Comparison of ENCODE assay signal across 19 cellular contexts in the genomic region with DNA sequence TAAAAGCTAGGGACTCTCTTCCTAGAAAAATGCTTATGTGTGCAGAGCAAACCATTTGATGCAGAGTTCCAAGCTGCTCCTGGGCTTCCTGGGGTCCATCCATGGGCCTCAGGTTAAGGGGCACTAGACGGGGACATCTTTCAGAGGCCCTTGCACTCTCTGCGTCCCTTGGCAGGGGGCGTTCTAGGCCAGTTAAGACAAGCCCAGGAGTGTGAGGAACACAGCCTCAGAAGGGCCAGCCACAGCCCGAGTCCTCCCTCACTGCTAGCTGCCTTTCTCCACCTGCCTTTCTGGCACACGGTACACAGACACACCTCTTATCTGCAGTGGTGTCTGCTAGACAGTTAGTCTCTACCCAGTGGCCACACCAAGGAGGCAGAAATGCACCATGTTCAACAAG. TPM values are rescaled to one million over a fixed set of nuclear protein-coding genes. Genes with fewer than 3 reads are reported as not detected.
DNase-seq lines count a peak whose midpoint lies in the region; ATAC-seq and TF ChIP-seq lines count a peak whose summit lies in the region.
"Had no signal": no experiment of that assay in that cellular context is flagged by ENCODE, and none has a peak within 500 bp of the region (broad histone marks: within the 10 kb centered on the region; RNA-seq: fewer than 3 reads in every experiment).

No MANE protein-coding gene starts in this region.

- ATAC-seq in mucosa of descending colon (peak; percentile 6), lower lobe of right lung (no peak)
- ATAC-seq: stimulated activated naive CD8-positive, alpha-beta T cell treated with anti-CD3 and anti-CD28 coated beads, Interleukin-15, Interleukin-2, amounts not matched to agents 100 U/mL and 50 U/mL, for 24 hours had no signal

- H3K36me3 ChIP-seq in mucosa of descending colon (ENCODE audit: low read depth) (no peaks in the 10 kb centered on the region), sigmoid colon (peaks cover 7 to 53% (median 32%) of the 10 kb centered on the region in 4 donors), lower lobe of right lung (peaks cover 19% of the 10 kb centered on the region)
- H3K36me3 ChIP-seq: transverse colon had no signal

- in situ Hi-C loops in G401 (cut with HindIII; ENCODE audit: low sequenced_read_pairs) (no loop called here), GM13976 (cut with MboI; ENCODE audit: low sequenced_read_pairs, unreplicated experiment) (no loop called here), SK-MEL-5 (cut with HindIII; ENCODE audit: low pct_unique_long_range_greater_than_20kb, low sequenced_read_pairs) (no loop called here)

- no peak for TF ChIP-seq EP300 in sigmoid colon (IDR thresholded peaks at IDR 0.05)

- H3K27ac ChIP-seq in sigmoid colon = no peak overlapping the region
- H3K27ac ChIP-seq in dorsolateral prefrontal cortex = peak overlapping the region in 22 of 59 donors; percentile 5 to 63 (median 28)
- H3K27ac ChIP-seq in lower lobe of right lung = no peak overlapping the region
- H3K27ac ChIP-seq: hepatocyte, transverse colon had no signal

- H3K27me3 ChIP-seq in sigmoid colon = no peaks in the 10 kb centered on the region
- H3K27me3 ChIP-seq in dorsolateral prefrontal cortex = no peaks in the 10 kb centered on the region
- H3K27me3 ChIP-seq in lower lobe of right lung (ENCODE audit: low read depth) = no peaks in the 10 kb centered on the region
- H3K27me3 ChIP-seq: hepatocyte, transverse colon had no signal

- no peak for TF ChIP-seq POLR2A in sigmoid colon (IDR thresholded peaks at IDR 0.05)

- H3K4me1 ChIP-seq in mucosa of descending colon (ENCODE audit: low read depth) (peaks cover 4% of the 10 kb centered on the region), sigmoid colon (peaks cover 0 to 2% (median 0%) of the 10 kb centered on the region in 4 donors), lower lobe of right lung (peaks cover 5% of the 10 kb centered on the region)

- H3K9me3 ChIP-seq in mucosa of descending colon (no peaks in the 10 kb centered on the region), sigmoid colon (no peaks in the 10 kb centered on the region), lower lobe of right lung (no peaks in the 10 kb centered on the region)
- H3K9me3 ChIP-seq: transverse colon had no signal

- intact Hi-C loops in mucosa of descending colon (cut with DNase I, micrococcal nuclease) (no loop called here), sigmoid colon (cut with DNase I) (no loop called here), dorsolateral prefrontal cortex (cut with DNase I) (no loop called here), lower lobe of right lung (cut with DNase I) (no loop called here)

- 64 to 70% methylated on average over 5 of the region's 5 CpGs for WGBS in sigmoid colon, 2 donors

- no peak for TF ChIP-seq CTCF in GM13976 (IDR thresholded peaks at IDR 0.05; ENCODE audit: borderline replicate concordance, control extremely low read depth, extremely low read depth, insufficient read depth, missing control alignments)
- no peak for TF ChIP-seq CTCF in mucosa of descending colon (IDR thresholded peaks at IDR 0.05)
- TF ChIP-seq CTCF in sigmoid colon (IDR thresholded peaks at IDR 0.05) = no peak
- no peak for TF ChIP-seq CTCF in dorsolateral prefrontal cortex (IDR thresholded peaks at IDR 0.05 in 54 of 56, conservative IDR thresholded peaks at IDR 0.05 in 2 of 56; ENCODE audit: low read depth in 1 of 56, partially characterized antibody in 56 of 56)
- no peak for TF ChIP-seq CTCF in lower lobe of right lung (IDR thresholded peaks at IDR 0.05)

- H3K4me3 ChIP-seq in mucosa of descending colon (no peak overlapping the region), sigmoid colon (no peak overlapping the region), dorsolateral prefrontal cortex (no peak overlapping the region), lower lobe of right lung (no peak overlapping the region)
- H3K4me3 ChIP-seq: hepatocyte, transverse colon had no signal

- peak; percentile 58 for DNase-seq in G401 (ENCODE audit: low spot score)
- DNase-seq in GM13976 (ENCODE audit: low spot score) = peak; percentile 64
- peak; percentile 34 for DNase-seq in SK-MEL-5 (ENCODE audit: low read depth, low spot score)
- no peak for DNase-seq in mucosa of descending colon
- DNase-seq in sigmoid colon = no peak
- no peak for DNase-seq in dorsolateral prefrontal cortex
- no peak for DNase-seq in lower lobe of right lung
- DNase-seq: activated CD4-positive, alpha-beta memory T cell treated with anti-CD3 and anti-CD28 coated beads, Interleukin-2, amount 10 ng/mL, durations not matched to agents 7 days and 5 days; DMS53; effector memory CD4-positive, alpha-beta T cell; kidney glomerular epithelial cell; NCI-H2081 treated with DMSO at 0.1 percent for 48 hours; NCI-H524 treated with DMSO at 0.1 percent for 48 hours; retina; stimulated activated CD4-positive, alpha-beta T cell treated with anti-CD3 and anti-CD28 coated beads, Interleukin-15, amount 100 ng/mL, for 24 hours; stimulated activated naive CD8-positive, alpha-beta T cell treated with anti-CD3 and anti-CD28 coated beads, Interleukin-15, Interleukin-2, amounts not matched to agents 100 U/mL and 50 U/mL, for 24 hours; SW 1271; transverse colon had no signal

RNA-seq across cellular contexts. Expression of gene BID, which starts 18.0 kb away (rescaled TPM):
- total RNA-seq in G401 (2014; rRNA removed; shearing (Covaris generic)) = 28.4 and 58.9 TPM in 2 replicates
- total RNA-seq in SK-MEL-5 (2014; rRNA removed; shearing (Covaris generic)) = 62.1 and 81.7 TPM in 2 replicates
- 97.0 and 98.0 TPM in 2 replicates for polyA plus RNA-seq in SK-MEL-5 (2015; cell fraction: cytosol; rRNA removed)
- polyA plus RNA-seq in SK-MEL-5 (2015; cell fraction: nucleus; rRNA removed) = 13.8 and 19.3 TPM in 2 replicates
- total RNA-seq in mucosa of descending colon = 10 to 100 TPM; 17.9 to 35.0 (median 21.8) TPM
- total RNA-seq in sigmoid colon = 10 to 100 TPM in 3 of 4 donors, 1 to 10 TPM in 1; 9.7 to 28.2 (median 15.1) TPM
- polyA plus RNA-seq in sigmoid colon = 10 to 100 TPM; 24.6 to 72.1 (median 31.9) TPM
- 10 to 100 TPM; 14.9 to 53.3 (median 31.3) TPM for total RNA-seq in dorsolateral prefrontal cortex
- total RNA-seq in lower lobe of right lung = 34.3 TPM

Comparison
In these comparisons a context has a peak if more than half of its experiments do, and no peak if none do; other contexts are left out.
1. DNase-seq: peak in G401 (single experiment), GM13976 (single experiment) and SK-MEL-5 (single experiment); none in mucosa of descending colon (0 of 3), sigmoid colon (single experiment), dorsolateral prefrontal cortex (0 of 10) and lower lobe of right lung (single experiment).